ENCODE assay signal across 12 cellular contexts in genomic region chr20:58056021-58056591, GRCh38.
DNase-seq lines count a peak whose midpoint lies in the region.
"Had no signal": no experiment of that assay in that cellular context is flagged by ENCODE, and none has a peak within 500 bp of the region (broad histone marks: within the 10 kb centered on the region; RNA-seq: fewer than 3 reads in every experiment).

No MANE protein-coding gene starts in this region.

- peak; percentile 13 for DNase-seq in activated CD8-positive, alpha-beta memory T cell treated with anti-CD3 and anti-CD28 coated beads, Interleukin-2, amount 50 U/mL, for 48 hours
- DNase-seq in activated CD8-positive, alpha-beta memory T cell treated with anti-CD3 and anti-CD28 coated beads for 24 hours, result no peak
- DNase-seq in islet precursor cell, result peak; percentile 28
- peak; percentile 1 for DNase-seq in stimulated activated CD8-positive, alpha-beta memory T cell treated with anti-CD3 and anti-CD28 coated beads, Interleukin-4, amount 100 ng/mL, for 48 hours
- no peak for DNase-seq in GM19238 (ENCODE audit: insufficient read length, low spot score)
- DNase-seq in NCI-H128 (lab: John Stamatoyannopoulos, UW; ENCODE audit: unreplicated experiment), result no peak
- no peak for DNase-seq in stimulated activated CD4-positive, alpha-beta T cell treated with anti-CD3 and anti-CD28 coated beads, Interleukin-4, amount 100 ng/mL, for 1 hour
- DNase-seq: ACHN; CD4-positive, CD25-positive, alpha-beta regulatory T cell; DMS 273 treated with DMSO at 0.1 percent for 48 hours; H7; IMR-90 had no signal

Comparison
In these comparisons a context has a peak if more than half of its experiments do, and no peak if none do; other contexts are left out.
1. DNase-seq: peak in activated CD8-positive, alpha-beta memory T cell treated with anti-CD3 and anti-CD28 coated beads, Interleukin-2, amount 50 U/mL, for 48 hours (single experiment), islet precursor cell (single experiment) and stimulated activated CD8-positive, alpha-beta memory T cell treated with anti-CD3 and anti-CD28 coated beads, Interleukin-4, amount 100 ng/mL, for 48 hours (single experiment); none in activated CD8-positive, alpha-beta memory T cell treated with anti-CD3 and anti-CD28 coated beads for 24 hours (single experiment), GM19238 (single experiment), NCI-H128 (single experiment) and stimulated activated CD4-positive, alpha-beta T cell treated with anti-CD3 and anti-CD28 coated beads, Interleukin-4, amount 100 ng/mL, for 1 hour (single experiment).